In genomic region chr19:18292460-18292809, GRCh38 we compare ENCODE assay signal across 8 cellular contexts. TPM values are rescaled to one million over a fixed set of nuclear protein-coding genes. Genes with fewer than 3 reads are reported as not detected.
DNase-seq lines count a peak whose midpoint lies in the region; ATAC-seq, FAIRE-seq and TF ChIP-seq lines count a peak whose summit lies in the region.

No MANE protein-coding gene starts in this region.

- no peaks in the 10 kb centered on the region for H3K27me3 Mint-ChIP-seq in CD4-positive, alpha-beta T cell

- H3K4me1 ChIP-seq in HUES64 (ENCODE audit: insufficient read depth, low read length) (peaks cover 21% of the 10 kb centered on the region), GM12878 (ENCODE audit: control insufficient read depth, insufficient read depth, low read length) (peaks cover 32% of the 10 kb centered on the region), right lobe of liver (peaks cover 0 to 13% (median 0%) of the 10 kb centered on the region in 4 donors), tibial artery (peaks cover 8 to 40% (median 35%) of the 10 kb centered on the region in 4 donors)

- ATAC-seq in CD4-positive, alpha-beta T cell (ENCODE audit: poor library complexity): peak; percentile 0
- ATAC-seq in GM12878: no peak
- peak in 2 of 4 donors; percentile 14 to 34 for ATAC-seq in right lobe of liver
- no peak for ATAC-seq in GM19023 (IDR thresholded peaks at IDR 0.05; ENCODE audit: unreplicated experiment)
- no peak for ATAC-seq in GM18498 (IDR thresholded peaks at IDR 0.05; ENCODE audit: unreplicated experiment)

- H3K79me2 ChIP-seq in GM12878 (ENCODE audit: control insufficient read depth, insufficient read depth, low read length): peaks cover 5% of the 10 kb centered on the region

- CTCF ChIA-PET in CD4-positive, alpha-beta T cell (lab: Charles Lee): interaction anchor here (1.1 to 2.5 kb wide), 6 partner anchors 11 to 40 kb away, joined by 3 to 29 read pairs (median 6); partner anchors contain the start of genes JUND and LSM4
- CTCF ChIA-PET in GM12878 (lab: Yijun Ruan, JAX): interaction anchor here (1.8 to 4.5 kb wide), 5 partner anchors 10 to 36 kb away, joined by 10 to 81 read pairs (median 18); partner anchors contain the start of genes JUND and LSM4

- no peaks in the 10 kb centered on the region for H3K27me3 ChIP-seq in CD4-positive, alpha-beta T cell (ENCODE audit: control insufficient read depth, insufficient read depth, low read length)
- H3K27me3 ChIP-seq in HUES64 (ENCODE audit: insufficient read depth, low read length) (no peaks in the 10 kb centered on the region), GM12878 (replicated peaks in 1 of 2; ENCODE audit: control insufficient read depth in 2 of 2, insufficient read depth in 2 of 2, low read length in 1 of 2) (no peaks in the 10 kb centered on the region; a peak in 1 of 4 replicates), right lobe of liver (no peaks in the 10 kb centered on the region), tibial artery (no peaks in the 10 kb centered on the region)

- peak overlapping the region; percentile 79 for H3K4me3 Mint-ChIP-seq in CD4-positive, alpha-beta T cell

- in situ Hi-C loops in GM12878 (cut with MboI): no loop called here

- BruUV-seq in GM12878 (replicated peaks; lab: Mats Ljungman, UMichigan): no TSS peak

- no peaks in the 10 kb centered on the region for H4K20me1 ChIP-seq in GM12878 (ENCODE audit: control insufficient read depth, insufficient read depth)

- H3K9me3 Mint-ChIP-seq in CD4-positive, alpha-beta T cell: no peaks in the 10 kb centered on the region

- POLR2A ChIA-PET in CD4-positive, alpha-beta T cell (lab: Charles Lee): interaction anchor here (0.8 to 18.2 kb wide), 8 partner anchors 11 to 1376 kb away, joined by 3 to 761 read pairs (median 8); partner anchors contain the start of genes JUND, LSM4 and RAB3A
- POLR2A ChIA-PET in GM12878 (lab: Charles Lee): interaction anchor here (0.7 to 5.8 kb wide), 11 partner anchors 11 to 126 kb away, joined by 3 to 172 read pairs (median 6); partner anchors contain the start of genes JUND, LSM4 and SSBP4

- no peak for TF ChIP-seq CTCF in CD4-positive, alpha-beta T cell (IDR thresholded peaks at IDR 0.05)
- TF ChIP-seq CTCF in GM12878 (IDR thresholded peaks at IDR 0.05 in 2 of 3, conservative IDR thresholded peaks at IDR 0.05 in 1 of 3; ENCODE audit: control insufficient read depth in 2 of 3, extremely low read depth in 1 of 3, insufficient read depth in 1 of 3, low read depth in 3 of 3, low read length in 3 of 3): no peak
- no peak for TF ChIP-seq CTCF in right lobe of liver (IDR thresholded peaks at IDR 0.05)
- TF ChIP-seq CTCF in tibial artery (IDR thresholded peaks at IDR 0.05): no peak

- peak overlapping the region; percentile 79 for H3K9ac ChIP-seq in HUES64 (ENCODE audit: low read depth, low read length)
- peak overlapping the region; percentile 93 for H3K9ac ChIP-seq in GM12878 (ENCODE audit: control insufficient read depth, insufficient read depth, low read length)

- intact Hi-C loops in CD4-positive, alpha-beta T cell (cut with DNase I, micrococcal nuclease): loop anchor here in 1 of 2 experiments (5.0 kb wide), 1 partner anchor 35 kb away; no protein-coding TSS in a partner anchor
- intact Hi-C loops in GM12878 (cut with micrococcal nuclease; ENCODE audit: unreplicated experiment) (loop anchor here (1.0 kb wide), 1 partner anchor 31 kb away; the partner anchor contains the start of gene LSM4), right lobe of liver (cut with DNase I) (no loop called here), tibial artery (cut with DNase I; ENCODE audit: low total_unique reads) (no loop called here)

- RAD21 ChIA-PET in GM12878 (lab: Charles Lee; ENCODE audit: unreplicated experiment): interaction anchor here (0.8 to 5.8 kb wide), 14 partner anchors 10 to 127 kb away, joined by 3 to 136 read pairs (median 4); partner anchors contain the start of genes JUND, LSM4 and RAB3A

- peak overlapping the region; percentile 61 for H2AFZ ChIP-seq in GM12878 (ENCODE audit: control insufficient read depth, low read depth, low read length)

- peak overlapping the region; percentile 96 for H3K27ac ChIP-seq in CD4-positive, alpha-beta T cell (ENCODE audit: low read depth, low read length)
- peak overlapping the region; percentile 97 for H3K27ac ChIP-seq in HUES64 (ENCODE audit: low read depth, low read length)
- peak overlapping the region; percentile 96 for H3K27ac ChIP-seq in GM12878 (ENCODE audit: control insufficient read depth, insufficient read depth)
- H3K27ac ChIP-seq in right lobe of liver: peak overlapping the region; percentile 97 to 99 (median 97)
- peak overlapping the region; percentile 95 to 99 for H3K27ac ChIP-seq in tibial artery

- H3K36me3 Mint-ChIP-seq in CD4-positive, alpha-beta T cell (ENCODE audit: low read depth): no peaks in the 10 kb centered on the region

- H3K4me3 ChIP-seq in HUES64 (ENCODE audit: low read length): peak overlapping the region; percentile 83
- H3K4me3 ChIP-seq in GM12878: peak overlapping the region; percentile 96
- peak overlapping the region; percentile 56 to 63 (median 60) for H3K4me3 ChIP-seq in right lobe of liver
- peak overlapping the region; percentile 64 for H3K4me3 ChIP-seq in tibial artery

- H3K36me3 ChIP-seq in HUES64 (ENCODE audit: insufficient read depth, low read length) (no peaks in the 10 kb centered on the region), GM12878 (ENCODE audit: control insufficient read depth in 2 of 2, insufficient read depth in 2 of 2, low read length in 1 of 2) (no peaks in the 10 kb centered on the region), right lobe of liver (no peaks in the 10 kb centered on the region), tibial artery (no peaks in the 10 kb centered on the region)

- H3K4me1 Mint-ChIP-seq in CD4-positive, alpha-beta T cell (ENCODE audit: low read depth): peaks cover 59% of the 10 kb centered on the region

- DNase-seq in CD4-positive, alpha-beta T cell: peak in 1 of 10 experiments; percentile 22
- DNase-seq in GM12878 (ENCODE audit: low read depth, low spot score) (no peak), right lobe of liver (peak in 2 of 3 donors; percentile 73 to 80), tibial artery (no peak), NCI-H2171 (lab: John Stamatoyannopoulos, UW) (no peak)

- no peak for TF ChIP-seq POLR2A in GM12878 (IDR thresholded peaks at IDR 0.05; ENCODE audit: low read depth, low read length)
- no peak for TF ChIP-seq POLR2A in right lobe of liver (IDR thresholded peaks at IDR 0.05)

- peak overlapping the region; percentile 91 for H3K27ac Mint-ChIP-seq in CD4-positive, alpha-beta T cell

- WGBS in HUES64: 0% methylated on average over 20 of the region's 20 CpGs
- WGBS in GM12878 (ENCODE audit: insufficient coverage, insufficient replicate concordance, low lambda C conversion rate, missing lambda C conversion rate): 0% methylated on average over 18 of the region's 20 CpGs
- WGBS in right lobe of liver (ENCODE audit: insufficient coverage, low coverage, low lambda C conversion rate, missing lambda C conversion rate): 3% methylated on average over 5 of the region's 20 CpGs

- no peak for TF ChIP-seq EP300 in GM12878 (IDR thresholded peaks at IDR 0.05; ENCODE audit: borderline replicate concordance in 1 of 2, control insufficient read depth in 1 of 2, low read depth in 2 of 2, low read length in 2 of 2)

- no peak for FAIRE-seq in GM12878 (lab: Jason Lieb, UNC)

- TF ChIP-seq RAD21 in GM12878 (IDR thresholded peaks at IDR 0.05; ENCODE audit: insufficient read depth, low read depth, low read length): no peak

- SMC1A ChIA-PET in GM12878 (lab: Charles Lee; ENCODE audit: uncharacterized antibody, unreplicated experiment): interaction anchor here (1.0 to 4.3 kb wide), 7 partner anchors 10 to 36 kb away, joined by 3 to 58 read pairs (median 10); partner anchors contain the start of genes JUND and LSM4

- H3K9me3 ChIP-seq in CD4-positive, alpha-beta T cell (ENCODE audit: control insufficient read depth, low read length): no peaks in the 10 kb centered on the region
- no peaks in the 10 kb centered on the region for H3K9me3 ChIP-seq in HUES64 (ENCODE audit: insufficient read depth, low read depth, low read length)
- H3K9me3 ChIP-seq in GM12878 (replicated peaks; ENCODE audit: control insufficient read depth, insufficient read depth, low read length): no peaks in the 10 kb centered on the region; the same call in 2 of the 3 replicates
- no peaks in the 10 kb centered on the region for H3K9me3 ChIP-seq in right lobe of liver
- no peaks in the 10 kb centered on the region for H3K9me3 ChIP-seq in tibial artery

- H3K4me2 ChIP-seq in GM12878 (ENCODE audit: control insufficient read depth, insufficient read depth): peak overlapping the region; percentile 99

RNA-seq across cellular contexts. Expression of gene JUND, which starts 11.0 kb away (rescaled TPM):
- 1,000 to 10,000 TPM; 1,827 to 1,976 TPM for total RNA-seq in CD4-positive, alpha-beta T cell
- 93.0 TPM for polyA plus RNA-seq in HUES64 (2013, experiment 1 of 2)
- 114 TPM for polyA plus RNA-seq in HUES64 (2013, experiment 2 of 2)
- 50.9 and 51.1 TPM in 2 replicates for total RNA-seq in GM12878 (2013; cell fraction: nucleolus; rRNA removed)
- total RNA-seq in GM12878 (2014; rRNA removed) (91.3 and 116 TPM in 2 replicates), GM12878 (2014; rRNA removed; fragmentation: Illumina TruSeq; extraction: Trizol) (16.9 and 19.1 TPM in 2 replicates), GM12878 (2021) (164 and 176 TPM in 2 replicates), right lobe of liver (100 to 1,000 TPM in 4 of 6 experiments, 10 to 100 TPM in 2; 29.3 to 188 (median 134) TPM)
- 5.4 TPM for polyA plus RNA-seq in GM12878 (2011; ENCODE audit: low read depth)
- polyA plus RNA-seq in GM12878 (2011; rRNA removed) (9.2 and 18.6 TPM in 2 replicates), GM12878 (2014; fragmentation: Illumina TruSeq; extraction: Trizol) (20.3 and 26.8 TPM in 2 replicates), GM12878 (2014; fragmentation: Nextera tagmentation; extraction: Ambion mirVana) (10 to 100 TPM; 11.2 to 16.0 TPM), GM12878 (2014; rRNA removed) (148 and 166 TPM in 2 replicates), GM12878 (2016; fragmentation: Nextera tagmentation; extraction: Ambion mirVana) (1 to 10 TPM; 7.4 to 9.1 TPM)
- 36.2 and 90.3 TPM in 2 replicates for polyA plus RNA-seq in GM12878 (2011; cell fraction: cytosol; rRNA removed)
- polyA plus RNA-seq in GM12878 (2011; cell fraction: nucleus; rRNA removed): 64.3 and 75.7 TPM in 2 replicates
- 68.6 and 81.1 TPM in 2 replicates for polyA plus RNA-seq in GM12878 (2012)
- 22.5 and 61.2 TPM in 2 replicates for polyA minus RNA-seq in GM12878 (2011; rRNA and poly(A)+ RNA removed)
- polyA minus RNA-seq in GM12878 (2011; cell fraction: cytosol; rRNA and poly(A)+ RNA removed): 55.2 and 60.1 TPM in 2 replicates
- 70.8 and 116 TPM in 2 replicates for polyA minus RNA-seq in GM12878 (2011; cell fraction: nucleus; rRNA and poly(A)+ RNA removed)

RNA-seq across cellular contexts. Expression of gene IQCN, which starts 18.2 kb away (rescaled TPM):
- total RNA-seq in CD4-positive, alpha-beta T cell: 10 to 100 TPM; 18.1 to 18.7 TPM
- 0.20 TPM for polyA plus RNA-seq in HUES64 (2013, experiment 1 of 2)
- polyA plus RNA-seq in HUES64 (2013, experiment 2 of 2): 0.38 TPM
- total RNA-seq in GM12878 (2013; cell fraction: nucleolus; rRNA removed): 0.27 and 0.29 TPM in 2 replicates
- 0.23 and 0.27 TPM in 2 replicates for total RNA-seq in GM12878 (2014; rRNA removed)
- 0.27 and 0.28 TPM in 2 replicates for total RNA-seq in GM12878 (2014; rRNA removed; fragmentation: Illumina TruSeq; extraction: Trizol)
- 0.54 and 0.64 TPM in 2 replicates for total RNA-seq in GM12878 (2021)
- polyA plus RNA-seq in GM12878 (2011; ENCODE audit: low read depth): 0.73 TPM
- 0.01 TPM in 1 of 2 replicates, not detected in the other for polyA plus RNA-seq in GM12878 (2011; rRNA removed)
- under 0.01 and 0.02 TPM in 2 replicates for polyA plus RNA-seq in GM12878 (2011; cell fraction: cytosol; rRNA removed)
- 0.19 and 0.22 TPM in 2 replicates for polyA plus RNA-seq in GM12878 (2011; cell fraction: nucleus; rRNA removed)
- 0.67 and 0.68 TPM in 2 replicates for polyA plus RNA-seq in GM12878 (2012)
- 0.08 and 0.19 TPM in 2 replicates for polyA plus RNA-seq in GM12878 (2014; fragmentation: Illumina TruSeq; extraction: Trizol)
- not detected for polyA plus RNA-seq in GM12878 (2014; fragmentation: Nextera tagmentation; extraction: Ambion mirVana)
- polyA plus RNA-seq in GM12878 (2014; rRNA removed): 0.45 and 0.72 TPM in 2 replicates
- polyA plus RNA-seq in GM12878 (2016; fragmentation: Nextera tagmentation; extraction: Ambion mirVana): under 1 TPM in 1 of 2 experiments, not detected in 1; 0.07 TPM
- polyA minus RNA-seq in GM12878 (2011; rRNA and poly(A)+ RNA removed): 0.05 and 0.07 TPM in 2 replicates
- not detected in 2 replicates for polyA minus RNA-seq in GM12878 (2011; cell fraction: cytosol; rRNA and poly(A)+ RNA removed)
- polyA minus RNA-seq in GM12878 (2011; cell fraction: nucleus; rRNA and poly(A)+ RNA removed): 0.12 and 0.38 TPM in 2 replicates
- 1 to 10 TPM in 5 of 6 experiments, under 1 TPM in 1; 0.82 to 5.3 (median 2.5) TPM for total RNA-seq in right lobe of liver

RNA-seq across cellular contexts. Expression of gene LSM4, which starts 30.4 kb away (rescaled TPM):
- total RNA-seq in CD4-positive, alpha-beta T cell: 10 to 100 TPM; 40.2 to 47.4 TPM
- polyA plus RNA-seq in HUES64 (2013, experiment 1 of 2): 248 TPM
- polyA plus RNA-seq in HUES64 (2013, experiment 2 of 2): 269 TPM
- total RNA-seq in GM12878 (2013; cell fraction: nucleolus; rRNA removed): 19.7 and 29.3 TPM in 2 replicates
- total RNA-seq in GM12878 (2014; rRNA removed) (430 and 457 TPM in 2 replicates), GM12878 (2014; rRNA removed; fragmentation: Illumina TruSeq; extraction: Trizol) (163 and 186 TPM in 2 replicates), GM12878 (2021) (248 and 251 TPM in 2 replicates), right lobe of liver (100 to 1,000 TPM in 2 of 6 experiments, 10 to 100 TPM in 4; 37.6 to 139 (median 47.3) TPM)
- polyA plus RNA-seq in GM12878 (2011; ENCODE audit: low read depth): 28.1 TPM
- polyA plus RNA-seq in GM12878 (2011; rRNA removed) (95.6 and 140 TPM in 2 replicates), GM12878 (2014; fragmentation: Illumina TruSeq; extraction: Trizol) (59.2 and 86.6 TPM in 2 replicates), GM12878 (2014; fragmentation: Nextera tagmentation; extraction: Ambion mirVana) (10 to 100 TPM; 12.6 to 38.2 TPM), GM12878 (2014; rRNA removed) (439 and 477 TPM in 2 replicates), GM12878 (2016; fragmentation: Nextera tagmentation; extraction: Ambion mirVana) (100 to 1,000 TPM; 628 to 652 TPM)
- polyA plus RNA-seq in GM12878 (2011; cell fraction: cytosol; rRNA removed): 186 and 318 TPM in 2 replicates
- polyA plus RNA-seq in GM12878 (2011; cell fraction: nucleus; rRNA removed): 124 and 152 TPM in 2 replicates
- polyA plus RNA-seq in GM12878 (2012): 117 and 128 TPM in 2 replicates
- polyA minus RNA-seq in GM12878 (2011; rRNA and poly(A)+ RNA removed): 21.9 and 42.9 TPM in 2 replicates
- polyA minus RNA-seq in GM12878 (2011; cell fraction: cytosol; rRNA and poly(A)+ RNA removed): 25.9 and 27.1 TPM in 2 replicates
- polyA minus RNA-seq in GM12878 (2011; cell fraction: nucleus; rRNA and poly(A)+ RNA removed): 19.8 and 31.0 TPM in 2 replicates

RNA-seq across cellular contexts. Expression of gene PGPEP1, which starts 48.0 kb away (rescaled TPM):
- total RNA-seq in CD4-positive, alpha-beta T cell: 10 to 100 TPM; 24.4 to 25.9 TPM
- 12.6 TPM for polyA plus RNA-seq in HUES64 (2013, experiment 1 of 2)
- 15.8 TPM for polyA plus RNA-seq in HUES64 (2013, experiment 2 of 2)
- 50.5 and 53.8 TPM in 2 replicates for total RNA-seq in GM12878 (2013; cell fraction: nucleolus; rRNA removed)
- 14.6 and 15.5 TPM in 2 replicates for total RNA-seq in GM12878 (2014; rRNA removed)
- 22.8 and 25.1 TPM in 2 replicates for total RNA-seq in GM12878 (2014; rRNA removed; fragmentation: Illumina TruSeq; extraction: Trizol)
- total RNA-seq in GM12878 (2021): 37.9 and 39.4 TPM in 2 replicates
- 15.9 TPM for polyA plus RNA-seq in GM12878 (2011; ENCODE audit: low read depth)
- 21.4 and 33.7 TPM in 2 replicates for polyA plus RNA-seq in GM12878 (2011; rRNA removed)
- 31.7 and 40.5 TPM in 2 replicates for polyA plus RNA-seq in GM12878 (2011; cell fraction: cytosol; rRNA removed)
- 39.9 and 44.3 TPM in 2 replicates for polyA plus RNA-seq in GM12878 (2011; cell fraction: nucleus; rRNA removed)
- 21.5 and 32.3 TPM in 2 replicates for polyA plus RNA-seq in GM12878 (2012)
- polyA plus RNA-seq in GM12878 (2014; fragmentation: Illumina TruSeq; extraction: Trizol): 11.3 and 14.4 TPM in 2 replicates
- polyA plus RNA-seq in GM12878 (2014; fragmentation: Nextera tagmentation; extraction: Ambion mirVana): 10 to 100 TPM; 13.8 to 13.9 TPM
- 18.2 and 20.7 TPM in 2 replicates for polyA plus RNA-seq in GM12878 (2014; rRNA removed)
- polyA plus RNA-seq in GM12878 (2016; fragmentation: Nextera tagmentation; extraction: Ambion mirVana): 10 to 100 TPM; 15.9 to 20.5 TPM
- 61.1 and 73.8 TPM in 2 replicates for polyA minus RNA-seq in GM12878 (2011; rRNA and poly(A)+ RNA removed)
- 14.3 and 17.2 TPM in 2 replicates for polyA minus RNA-seq in GM12878 (2011; cell fraction: cytosol; rRNA and poly(A)+ RNA removed)
- 14.3 and 22.0 TPM in 2 replicates for polyA minus RNA-seq in GM12878 (2011; cell fraction: nucleus; rRNA and poly(A)+ RNA removed)
- 10 to 100 TPM; 33.0 to 55.5 (median 40.7) TPM for total RNA-seq in right lobe of liver

Comparison
In these comparisons a context has a peak if more than half of its experiments do, and no peak if none do; other contexts are left out.
1. DNase-seq: peak in right lobe of liver (2 of 3); none in GM12878 (single experiment), tibial artery (0 of 2) and NCI-H2171 (single experiment).
2. RNA of gene JUND, which starts 11.0 kb away (total RNA-seq): 1,827 to 1,976 TPM in CD4-positive, alpha-beta T cell; 29.3 to 188 TPM in right lobe of liver and 16.9 to 176 TPM in GM12878; every median in the first group is over 4 times any median in the second.
3. Peak in every context shown above with its lines, with median percentiles within 50 percentile points of each other: H3K27ac ChIP-seq and H3K4me3 ChIP-seq.